Comparison of ENCODE assay signal across 13 cellular contexts in the genomic region with DNA sequence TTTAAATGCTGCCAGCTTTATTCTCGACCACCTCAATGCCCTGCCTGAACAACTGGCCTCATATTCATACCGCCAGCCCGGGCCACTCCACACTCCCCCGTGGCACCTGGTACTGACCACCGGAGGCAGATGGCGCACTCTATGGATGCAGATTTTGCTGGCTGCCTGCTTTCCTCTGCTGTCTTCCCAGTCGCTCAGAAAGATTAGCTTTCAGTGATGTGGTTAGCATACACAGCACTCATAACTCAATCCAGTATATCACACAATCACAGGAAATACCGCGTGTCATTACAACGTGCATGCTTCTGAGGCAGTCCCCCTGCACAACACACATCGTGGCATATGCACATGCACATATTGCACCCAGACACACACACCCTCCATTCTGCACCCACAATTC.
DNase-seq lines count a peak whose midpoint lies in the region; FAIRE-seq and TF ChIP-seq lines count a peak whose summit lies in the region.
"Had no signal": no experiment of that assay in that cellular context is flagged by ENCODE, and none has a peak within 500 bp of the region (broad histone marks: within the 10 kb centered on the region; RNA-seq: fewer than 3 reads in every experiment).

No MANE protein-coding gene starts in this region.

- H3K27ac ChIP-seq in brain microvascular endothelial cell (no peak overlapping the region), neural cell (ENCODE audit: low read length) (no peak overlapping the region), small intestine (ENCODE audit: low read depth in 1 of 2, low read length in 1 of 2) (no peak overlapping the region)
- H3K27ac ChIP-seq: epithelial cell of prostate had no signal

- H3K27me3 ChIP-seq in brain microvascular endothelial cell (replicated peaks) (no peaks in the 10 kb centered on the region), neural cell (ENCODE audit: insufficient read depth, low read depth, low read length) (no peaks in the 10 kb centered on the region), small intestine (ENCODE audit: control insufficient read depth in 2 of 2, insufficient read depth in 2 of 2, low read length in 2 of 2) (no peaks in the 10 kb centered on the region)

- no peak overlapping the region for H3K9ac ChIP-seq in neural cell (ENCODE audit: low read length)

- peak; percentile 18 for TF ChIP-seq CTCF in brain microvascular endothelial cell (IDR thresholded peaks at IDR 0.05; ENCODE audit: low read depth, low read length, missing control alignments)
- peak; percentile 19 for TF ChIP-seq CTCF in neural cell (IDR thresholded peaks at IDR 0.05; ENCODE audit: poor library complexity, severe bottlenecking)

- H4K20me1 ChIP-seq in neural cell (ENCODE audit: insufficient read depth): no peaks in the 10 kb centered on the region

- no peak overlapping the region for H3K4me3 ChIP-seq in Jurkat, Clone E6-1 (ENCODE audit: low read length)
- H3K4me3 ChIP-seq in brain microvascular endothelial cell (ENCODE audit: low read depth, low read length) (no peak overlapping the region), neural cell (ENCODE audit: low read length) (no peak overlapping the region), small intestine (ENCODE audit: low read depth in 1 of 2, low read length in 2 of 2) (no peak overlapping the region)

- H3K36me3 ChIP-seq in brain microvascular endothelial cell (replicated peaks) (no peaks in the 10 kb centered on the region), neural cell (ENCODE audit: insufficient read depth, low read length) (no peaks in the 10 kb centered on the region), small intestine (ENCODE audit: control insufficient read depth in 2 of 2, insufficient read depth in 2 of 2, low read length in 2 of 2) (no peaks in the 10 kb centered on the region)

- H3F3A ChIP-seq in neural cell (ENCODE audit: insufficient read depth, low read length, poor library complexity, severe bottlenecking): no peaks in the 10 kb centered on the region

- no peak for TF ChIP-seq RAD21 in neural cell (conservative IDR thresholded peaks at IDR 0.05)

- no peak for FAIRE-seq in small intestine (lab: Jason Lieb, UNC)

- WGBS in small intestine, 3 donors: 30 to 62% (median 54%) methylated on average over 11 of the region's 11 CpGs

- H3K9me3 ChIP-seq in neural cell (ENCODE audit: low read length) (no peaks in the 10 kb centered on the region), small intestine (ENCODE audit: control insufficient read depth, low read depth) (no peaks in the 10 kb centered on the region)

- H3K4me2 ChIP-seq in neural cell (ENCODE audit: low read length): no peak overlapping the region

- TF ChIP-seq EP300 in neural cell (conservative IDR thresholded peaks at IDR 0.05; ENCODE audit: poor library complexity, severe bottlenecking): no peak

- H3K9me2 ChIP-seq in neural cell (ENCODE audit: insufficient read depth, low read length): no peaks in the 10 kb centered on the region

- no peaks in the 10 kb centered on the region for H3K4me1 ChIP-seq in small intestine (ENCODE audit: control insufficient read depth in 2 of 2, insufficient read depth in 1 of 2, low read depth in 1 of 2, low read length in 1 of 2)

- peak; percentile 10 for DNase-seq in NCI-H146 (lab: John Stamatoyannopoulos, UW)
- DNase-seq in NCI-H146 treated with DMSO at 0.1 percent for 48 hours (lab: John Stamatoyannopoulos, UW; ENCODE audit: unreplicated experiment): no peak
- peak; percentile 76 for DNase-seq in Jurkat, Clone E6-1 (ENCODE audit: low read depth, low spot score)
- DNase-seq in brain microvascular endothelial cell: peak; percentile 35
- no peak for DNase-seq in HK-2 (ENCODE audit: unreplicated experiment)
- no peak for DNase-seq in SIG-M5 (lab: John Stamatoyannopoulos, UW)
- no peak for DNase-seq in small intestine
- DNase-seq: ACHN; KG1; NK-92 treated with Interleukin-12 subunit alpha and Interleukin-12 subunit beta, amount 100 ng/mL, for 24 hours; T1000 had no signal

- in situ Hi-C loops in brain microvascular endothelial cell (cut with HindIII; ENCODE audit: low pct_ligation_motif_present, low sequenced_read_pairs): no loop called here

- H3K79me2 ChIP-seq in neural cell (replicated peaks; ENCODE audit: insufficient read depth, low read length): no peaks in the 10 kb centered on the region

- H2AFZ ChIP-seq in neural cell (ENCODE audit: low read depth, low read length): no peak overlapping the region

TF ChIP-seq in neural cell, 6 proteins besides CTCF, POLR2A, EP300 and RAD21:
- no peak for TF ChIP-seq TAF1 (IDR thresholded peaks at IDR 0.05; ENCODE audit: low read depth)
- TF ChIP-seq, protein P1, sequence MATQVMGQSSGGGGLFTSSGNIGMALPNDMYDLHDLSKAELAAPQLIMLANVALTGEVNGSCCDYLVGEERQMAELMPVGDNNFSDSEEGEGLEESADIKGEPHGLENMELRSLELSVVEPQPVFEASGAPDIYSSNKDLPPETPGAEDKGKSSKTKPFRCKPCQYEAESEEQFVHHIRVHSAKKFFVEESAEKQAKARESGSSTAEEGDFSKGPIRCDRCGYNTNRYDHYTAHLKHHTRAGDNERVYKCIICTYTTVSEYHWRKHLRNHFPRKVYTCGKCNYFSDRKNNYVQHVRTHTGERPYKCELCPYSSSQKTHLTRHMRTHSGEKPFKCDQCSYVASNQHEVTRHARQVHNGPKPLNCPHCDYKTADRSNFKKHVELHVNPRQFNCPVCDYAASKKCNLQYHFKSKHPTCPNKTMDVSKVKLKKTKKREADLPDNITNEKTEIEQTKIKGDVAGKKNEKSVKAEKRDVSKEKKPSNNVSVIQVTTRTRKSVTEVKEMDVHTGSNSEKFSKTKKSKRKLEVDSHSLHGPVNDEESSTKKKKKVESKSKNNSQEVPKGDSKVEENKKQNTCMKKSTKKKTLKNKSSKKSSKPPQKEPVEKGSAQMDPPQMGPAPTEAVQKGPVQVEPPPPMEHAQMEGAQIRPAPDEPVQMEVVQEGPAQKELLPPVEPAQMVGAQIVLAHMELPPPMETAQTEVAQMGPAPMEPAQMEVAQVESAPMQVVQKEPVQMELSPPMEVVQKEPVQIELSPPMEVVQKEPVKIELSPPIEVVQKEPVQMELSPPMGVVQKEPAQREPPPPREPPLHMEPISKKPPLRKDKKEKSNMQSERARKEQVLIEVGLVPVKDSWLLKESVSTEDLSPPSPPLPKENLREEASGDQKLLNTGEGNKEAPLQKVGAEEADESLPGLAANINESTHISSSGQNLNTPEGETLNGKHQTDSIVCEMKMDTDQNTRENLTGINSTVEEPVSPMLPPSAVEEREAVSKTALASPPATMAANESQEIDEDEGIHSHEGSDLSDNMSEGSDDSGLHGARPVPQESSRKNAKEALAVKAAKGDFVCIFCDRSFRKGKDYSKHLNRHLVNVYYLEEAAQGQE (IDR thresholded peaks at IDR 0.05; ENCODE audit: borderline replicate concordance): no peak
- TF ChIP-seq EZH2 (IDR thresholded peaks at IDR 0.05; ENCODE audit: borderline replicate concordance, insufficient read depth, low read length, poor library complexity, severe bottlenecking): no peak
- no peak for TF ChIP-seq SMC3 (conservative IDR thresholded peaks at IDR 0.05; ENCODE audit: poor library complexity)
- TF ChIP-seq POLR2AphosphoS5 (IDR thresholded peaks at IDR 0.05): no peak
- TF ChIP-seq MXI1 (conservative IDR thresholded peaks at IDR 0.05; ENCODE audit: poor library complexity, severe bottlenecking): no peak

Comparison
In these comparisons a context has a peak if more than half of its experiments do, and no peak if none do; other contexts are left out.
1. DNase-seq: peak in NCI-H146 (single experiment), Jurkat, Clone E6-1 (single experiment) and brain microvascular endothelial cell (single experiment); none in NCI-H146 treated with DMSO at 0.1 percent for 48 hours (single experiment), HK-2 (single experiment), SIG-M5 (single experiment) and small intestine (single experiment).